4 cellular contexts compared by ENCODE assay signal in genomic region chr3:87942256-87942655, GRCh38.
DNase-seq lines count a peak whose midpoint lies in the region; FAIRE-seq and TF ChIP-seq lines count a peak whose summit lies in the region.
"Not testable (repeated sequence)": the region's sequence is repeated elsewhere in the genome, so short reads cannot be mapped to it uniquely, and the experiment has no call there.

No MANE protein-coding gene starts in this region.

- intact Hi-C loops in kidney (cut with DNase I) = not testable (repeated sequence)

- not testable (repeated sequence) for H3K27me3 Mint-ChIP-seq in progenitor cell of endocrine pancreas

- H3K27ac Mint-ChIP-seq in progenitor cell of endocrine pancreas = peak overlapping the region; percentile 41

- not testable (repeated sequence) for H3K9me3 ChIP-seq in kidney (ENCODE audit: control insufficient read depth in 1 of 2, low read length in 2 of 2)

- TF ChIP-seq CTCF in kidney (IDR thresholded peaks at IDR 0.05; ENCODE audit: borderline replicate concordance, extremely low read depth, insufficient read depth); progenitor cell of endocrine pancreas (IDR thresholded peaks at IDR 0.05; ENCODE audit: unreplicated experiment): not testable (repeated sequence)

- not testable (repeated sequence) for H3K9me3 Mint-ChIP-seq in progenitor cell of endocrine pancreas (ENCODE audit: low read depth)

- not testable (repeated sequence) for H3K4me1 Mint-ChIP-seq in progenitor cell of endocrine pancreas (ENCODE audit: low read depth)

- not testable (repeated sequence) for H3K4me3 ChIP-seq in kidney (ENCODE audit: low read length in 2 of 2)

- H3K36me3 ChIP-seq in kidney (ENCODE audit: control insufficient read depth in 1 of 2, insufficient read depth in 2 of 2, low read length in 2 of 2) = not testable (repeated sequence)

- not testable (repeated sequence) for H3K27ac ChIP-seq in kidney (ENCODE audit: low read depth in 2 of 2, low read length in 2 of 2)

- not testable (repeated sequence) for H3K4me1 ChIP-seq in kidney (ENCODE audit: control insufficient read depth in 1 of 2, insufficient read depth in 1 of 2, low read depth in 1 of 2, low read length in 2 of 2)

- DNase-seq in M059J (ENCODE audit: low read depth) (peak; percentile 3), RPMI7951 (ENCODE audit: low read depth) (peak; percentile 84), kidney (peak; percentile 42)
- not testable (repeated sequence) for DNase-seq in progenitor cell of endocrine pancreas (ENCODE audit: low spot score, unreplicated experiment)

- not testable (repeated sequence) for H3K36me3 Mint-ChIP-seq in progenitor cell of endocrine pancreas (ENCODE audit: insufficient read depth)

- FAIRE-seq in kidney (lab: Jason Lieb, UNC) = not testable (repeated sequence)

- not testable (repeated sequence) for H3K9ac ChIP-seq in kidney (ENCODE audit: low read length in 2 of 2)

- H3K4me3 Mint-ChIP-seq in progenitor cell of endocrine pancreas (ENCODE audit: low read depth) = not testable (repeated sequence)
